Comparison of ENCODE assay signal across 8 cellular contexts in the genomic region with DNA sequence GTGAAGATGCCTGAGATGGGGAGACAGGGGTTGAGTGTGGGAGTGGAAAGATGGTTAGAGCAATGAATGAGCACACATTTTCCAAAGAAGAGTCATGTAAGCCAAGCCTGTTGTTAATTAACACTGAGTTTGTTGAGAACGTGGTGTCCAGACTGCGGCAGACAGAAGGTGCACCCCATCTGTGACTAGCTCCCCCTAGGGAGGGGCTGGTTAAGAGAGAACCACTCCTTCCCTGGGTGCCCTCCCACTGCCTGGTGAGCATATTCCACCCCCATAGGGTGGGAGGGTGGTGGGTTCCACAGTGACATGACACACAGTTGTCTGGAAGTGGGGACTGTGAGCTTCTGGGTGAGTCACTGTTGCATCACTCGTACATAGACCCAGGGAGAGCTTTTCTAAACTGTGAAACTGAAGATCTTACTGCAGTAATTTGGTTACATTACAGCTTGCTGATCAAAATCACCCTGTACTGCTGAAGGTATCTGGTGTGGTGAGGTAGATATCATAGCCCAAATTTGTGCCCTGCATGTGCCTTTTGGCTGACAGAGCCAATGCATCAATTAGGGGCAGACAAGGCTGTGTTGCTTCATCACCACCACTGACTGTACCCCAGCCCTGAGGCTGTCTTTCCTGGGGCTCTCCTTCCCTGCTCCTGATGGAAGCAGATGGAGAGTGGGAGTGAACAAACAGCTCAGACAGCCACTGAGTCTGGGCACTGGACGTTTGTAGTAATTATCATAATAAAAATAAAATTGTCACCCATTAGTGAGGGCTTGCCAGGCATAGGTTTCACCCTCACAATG.
DNase-seq lines count a peak whose midpoint lies in the region; ATAC-seq and TF ChIP-seq lines count a peak whose summit lies in the region.

No MANE protein-coding gene starts in this region.

- H3K36me3 Mint-ChIP-seq in T-helper 2 cell treated with Interferon-gamma antibody and Interleukin-4, amounts not matched to agents 5 μg/mL and 100 μg/mL, for 36 hours (ENCODE audit: low read depth): no peaks in the 10 kb centered on the region
- no peaks in the 10 kb centered on the region for H3K36me3 Mint-ChIP-seq in progenitor cell of endocrine pancreas (ENCODE audit: insufficient read depth)

- DNase-seq in H4 (ENCODE audit: low spot score) (peak; percentile 41), fibroblast of peridontal ligament (ENCODE audit: extremely low read depth) (peak; percentile 86), progenitor cell of endocrine pancreas (ENCODE audit: low spot score, unreplicated experiment) (no peak), SK-N-DZ (ENCODE audit: low spot score) (no peak), foreskin melanocyte (no peak)
- peak; percentile 58 for DNase-seq in T-helper 2 cell treated with Interferon-gamma antibody and Interleukin-4, amounts not matched to agents 5 μg/mL and 100 μg/mL, for 36 hours (ENCODE audit: low spot score)
- peak; percentile 74 for DNase-seq in stimulated activated CD4-positive, alpha-beta T cell treated with anti-CD3 and anti-CD28 coated beads, Interleukin-4, amount 100 ng/mL, for 24 hours

- H3K27me3 Mint-ChIP-seq in T-helper 2 cell treated with Interferon-gamma antibody and Interleukin-4, amounts not matched to agents 5 μg/mL and 100 μg/mL, for 36 hours (ENCODE audit: low read depth): peaks cover 23% of the 10 kb centered on the region
- H3K27me3 Mint-ChIP-seq in progenitor cell of endocrine pancreas: peaks cover 13% of the 10 kb centered on the region

- H3K27ac Mint-ChIP-seq in T-helper 2 cell treated with Interferon-gamma antibody and Interleukin-4, amounts not matched to agents 5 μg/mL and 100 μg/mL, for 36 hours: no peak overlapping the region
- H3K27ac Mint-ChIP-seq in progenitor cell of endocrine pancreas: no peak overlapping the region

- TF ChIP-seq CTCF in progenitor cell of endocrine pancreas (IDR thresholded peaks at IDR 0.05; ENCODE audit: unreplicated experiment): no peak

- H3K9me3 Mint-ChIP-seq in T-helper 2 cell treated with Interferon-gamma antibody and Interleukin-4, amounts not matched to agents 5 μg/mL and 100 μg/mL, for 36 hours: no peaks in the 10 kb centered on the region
- H3K9me3 Mint-ChIP-seq in progenitor cell of endocrine pancreas (ENCODE audit: low read depth): no peaks in the 10 kb centered on the region

- ATAC-seq in HG03280 (IDR thresholded peaks at IDR 0.05; ENCODE audit: unreplicated experiment): no peak

- H3K4me1 Mint-ChIP-seq in T-helper 2 cell treated with Interferon-gamma antibody and Interleukin-4, amounts not matched to agents 5 μg/mL and 100 μg/mL, for 36 hours (ENCODE audit: low read depth): no peaks in the 10 kb centered on the region
- H3K4me1 Mint-ChIP-seq in progenitor cell of endocrine pancreas (ENCODE audit: low read depth): no peaks in the 10 kb centered on the region

- no peak overlapping the region for H3K4me3 Mint-ChIP-seq in T-helper 2 cell treated with Interferon-gamma antibody and Interleukin-4, amounts not matched to agents 5 μg/mL and 100 μg/mL, for 36 hours
- no peak overlapping the region for H3K4me3 Mint-ChIP-seq in progenitor cell of endocrine pancreas (ENCODE audit: low read depth)

Comparison
In these comparisons a context has a peak if more than half of its experiments do, and no peak if none do; other contexts are left out.
1. DNase-seq: peak in H4 (single experiment), T-helper 2 cell treated with Interferon-gamma antibody and Interleukin-4, amounts not matched to agents 5 μg/mL and 100 μg/mL, for 36 hours (single experiment), fibroblast of peridontal ligament (single experiment) and stimulated activated CD4-positive, alpha-beta T cell treated with anti-CD3 and anti-CD28 coated beads, Interleukin-4, amount 100 ng/mL, for 24 hours (single experiment); none in progenitor cell of endocrine pancreas (single experiment), SK-N-DZ (single experiment) and foreskin melanocyte (single experiment).